ENCODE assay signal across 23 cellular contexts in genomic region chr11:44451706-44452105, GRCh38.
DNase-seq lines count a peak whose midpoint lies in the region; TF ChIP-seq lines count a peak whose summit lies in the region.
"Had no signal": no experiment of that assay in that cellular context is flagged by ENCODE, and none has a peak within 500 bp of the region (broad histone marks: within the 10 kb centered on the region; RNA-seq: fewer than 3 reads in every experiment).

No MANE protein-coding gene starts in this region.

- H3K27me3 Mint-ChIP-seq in chondrocyte (ENCODE audit: low read depth) (peaks cover 3% of the 10 kb centered on the region), neural progenitor cell (ENCODE audit: insufficient read depth, low read depth) (peaks cover 18% of the 10 kb centered on the region)
- H3K27me3 Mint-ChIP-seq: CD4-positive, alpha-beta T cell had no signal

- H3K4me3 Mint-ChIP-seq in chondrocyte (ENCODE audit: unreplicated experiment) = no peak overlapping the region
- H3K4me3 Mint-ChIP-seq in neural progenitor cell = no peak overlapping the region
- H3K4me3 Mint-ChIP-seq: CD14-positive monocyte; CD4-positive, alpha-beta T cell; CD8-positive, alpha-beta memory T cell had no signal

- H4K20me1 ChIP-seq in neural progenitor cell (ENCODE audit: low read depth) = no peaks in the 10 kb centered on the region
- H4K20me1 ChIP-seq: BLaER1 treated with 17β-estradiol and CSF1 and Interleukin-3, amounts not matched to agents 10 nM and 100 nM had no signal

- no peaks in the 10 kb centered on the region for H3K4me1 Mint-ChIP-seq in chondrocyte (ENCODE audit: low read depth)
- H3K4me1 Mint-ChIP-seq in neural progenitor cell = peaks cover 4% of the 10 kb centered on the region
- H3K4me1 Mint-ChIP-seq: CD14-positive monocyte; CD8-positive, alpha-beta memory T cell had no signal

- H2BK120ac ChIP-seq in neuronal stem cell (ENCODE audit: low read depth, low read length) = no peak overlapping the region

- no peak overlapping the region for H2BK12ac ChIP-seq in neuronal stem cell (ENCODE audit: low read length)

- H3K4ac ChIP-seq in neuronal stem cell (ENCODE audit: low read length) = no peak overlapping the region

- no peak overlapping the region for H3K4me2 ChIP-seq in neuronal stem cell (ENCODE audit: insufficient read depth, low read length, poor library complexity, severe bottlenecking)
- H3K4me2 ChIP-seq in neural progenitor cell = no peak overlapping the region
- H3K4me2 ChIP-seq: A549; BLaER1 treated with 17β-estradiol and CSF1 and Interleukin-3, amounts not matched to agents 10 nM and 100 nM had no signal

- no peaks in the 10 kb centered on the region for H3K9me3 Mint-ChIP-seq in chondrocyte (ENCODE audit: low read depth)
- no peaks in the 10 kb centered on the region for H3K9me3 Mint-ChIP-seq in neural progenitor cell
- H3K9me3 Mint-ChIP-seq: CD14-positive monocyte; CD4-positive, alpha-beta T cell; CD8-positive, alpha-beta memory T cell had no signal

- H3K9ac ChIP-seq in neuronal stem cell (ENCODE audit: low read depth, low read length, poor library complexity) (no peak overlapping the region), neural progenitor cell (no peak overlapping the region)
- H3K9ac ChIP-seq: BLaER1 treated with 17β-estradiol and CSF1 and Interleukin-3, amounts not matched to agents 10 nM and 100 nM had no signal

- H3K4me1 ChIP-seq in neuronal stem cell (ENCODE audit: control insufficient read depth in 2 of 2, insufficient read depth in 1 of 2, low read depth in 1 of 2, low read length in 2 of 2) (peaks cover 0 to 1% of the 10 kb centered on the region in 2 donors), neural progenitor cell (no peaks in the 10 kb centered on the region)
- H3K4me1 ChIP-seq: A549 had no signal

- no peak overlapping the region for H3K4me3 ChIP-seq in neuronal stem cell (ENCODE audit: low read length in 2 of 2)
- H3K4me3 ChIP-seq in neural progenitor cell = no peak overlapping the region
- H3K4me3 ChIP-seq: A549; BLaER1 treated with 17β-estradiol and CSF1 and Interleukin-3, amounts not matched to agents 10 nM and 100 nM; GM12878 had no signal

- H4K91ac ChIP-seq in neuronal stem cell (ENCODE audit: low read depth, low read length, poor library complexity) = no peak overlapping the region

- H3K14ac ChIP-seq in neuronal stem cell (ENCODE audit: low read length) = no peak overlapping the region

- H3K36me3 Mint-ChIP-seq in chondrocyte (ENCODE audit: low read depth) (no peaks in the 10 kb centered on the region), neural progenitor cell (no peaks in the 10 kb centered on the region)
- H3K36me3 Mint-ChIP-seq: CD14-positive monocyte; CD8-positive, alpha-beta memory T cell had no signal

- H3K27ac ChIP-seq in neuronal stem cell (replicated peaks; ENCODE audit: low read length) (no peak overlapping the region), neural progenitor cell (no peak overlapping the region)
- H3K27ac ChIP-seq: A549; BLaER1 treated with 17β-estradiol and CSF1 and Interleukin-3, amounts not matched to agents 10 nM and 100 nM had no signal

- no peaks in the 10 kb centered on the region for H3K79me1 ChIP-seq in neuronal stem cell (ENCODE audit: low read depth, low read length)

- H3K27me3 ChIP-seq in neuronal stem cell (ENCODE audit: control insufficient read depth in 3 of 3, insufficient read depth in 3 of 3, low read depth in 1 of 3, low read length in 3 of 3) = no peaks in the 10 kb centered on the region
- H3K27me3 ChIP-seq in neural progenitor cell = no peaks in the 10 kb centered on the region
- H3K27me3 ChIP-seq: BE2C; BLaER1 treated with 17β-estradiol and CSF1 and Interleukin-3, amounts not matched to agents 10 nM and 100 nM had no signal

- no peak overlapping the region for H3K23ac ChIP-seq in neuronal stem cell (ENCODE audit: low read depth, low read length, poor library complexity)

- H3K18ac ChIP-seq in neuronal stem cell (ENCODE audit: low read length) = peak overlapping the region; percentile 70

- H3K36me3 ChIP-seq in neuronal stem cell (replicated peaks in 1 of 2; ENCODE audit: control insufficient read depth in 2 of 2, insufficient read depth in 2 of 2, low read length in 2 of 2) = no peaks in the 10 kb centered on the region
- no peaks in the 10 kb centered on the region for H3K36me3 ChIP-seq in neural progenitor cell
- H3K36me3 ChIP-seq: BE2C; BLaER1 treated with 17β-estradiol and CSF1 and Interleukin-3, amounts not matched to agents 10 nM and 100 nM had no signal

- H3K27ac Mint-ChIP-seq in chondrocyte (ENCODE audit: unreplicated experiment) (no peak overlapping the region), neural progenitor cell (no peak overlapping the region)
- H3K27ac Mint-ChIP-seq: CD14-positive monocyte; CD4-positive, alpha-beta T cell; CD8-positive, alpha-beta memory T cell had no signal

- no peaks in the 10 kb centered on the region for H3K79me2 ChIP-seq in neural progenitor cell (ENCODE audit: low read depth)

- peak overlapping the region; percentile 53 for H2AK5ac ChIP-seq in neuronal stem cell (ENCODE audit: low read depth, low read length)

- H2BK5ac ChIP-seq in neuronal stem cell (ENCODE audit: low read length) = no peak overlapping the region

- WGBS in neuronal stem cell (ENCODE audit: extremely low coverage in 2 of 2, insufficient read length in 2 of 2, insufficient replicate concordance in 1 of 2), 2 donors = no CpG with 5 or more reads among the region's 3 CpGs

- DNase-seq in activated CD8-positive, alpha-beta memory T cell treated with anti-CD3 and anti-CD28 coated beads, Interleukin-2, amount 50 U/mL, for 48 hours = peak; percentile 15
- DNase-seq in activated CD8-positive, alpha-beta memory T cell treated with anti-CD3 and anti-CD28 coated beads, Interleukin-2, amount 50 U/mL, for 4 hours = no peak
- DNase-seq in chondrocyte (ENCODE audit: low spot score) = peak; percentile 43
- DNase-seq in neuronal stem cell (ENCODE audit: low spot score) = no peak
- peak; percentile 23 for DNase-seq in posterior vena cava (ENCODE audit: low spot score)
- no peak for DNase-seq in activated CD4-positive, CD25-positive, alpha-beta regulatory T cell (lab: John Stamatoyannopoulos, UW)
- DNase-seq in neural progenitor cell (ENCODE audit: low spot score) = no peak
- DNase-seq: 8988T; ACHN; AML-193; BE2C; CD4-positive, alpha-beta T cell; CD8-positive, alpha-beta memory T cell; DMS 273 treated with DMSO at 0.1 percent for 48 hours; DMS79; EL; GDM1; GOT3; HCEC 1CT had no signal

- no peak for TF ChIP-seq CTCF in chondrocyte (IDR thresholded peaks at IDR 0.05)
- no peak for TF ChIP-seq CTCF in neural progenitor cell (IDR thresholded peaks at IDR 0.05)

- H3F3A ChIP-seq in neural progenitor cell (ENCODE audit: low read depth) = no peaks in the 10 kb centered on the region

- no peak overlapping the region for H4K8ac ChIP-seq in neuronal stem cell (ENCODE audit: low read depth, low read length)

- H3K9me3 ChIP-seq in neuronal stem cell (replicated peaks in 1 of 2; ENCODE audit: control insufficient read depth in 2 of 2, insufficient read depth in 1 of 2, low read depth in 1 of 2, low read length in 2 of 2) (no peaks in the 10 kb centered on the region), neural progenitor cell (ENCODE audit: low read depth) (no peaks in the 10 kb centered on the region)
- H3K9me3 ChIP-seq: A549; BE2C; BLaER1 treated with 17β-estradiol and CSF1 and Interleukin-3, amounts not matched to agents 10 nM and 100 nM had no signal

- H2BK15ac ChIP-seq in neuronal stem cell (ENCODE audit: low read length) = no peak overlapping the region

- H2AFZ ChIP-seq in neuronal stem cell (ENCODE audit: low read length) = no peak overlapping the region
- H2AFZ ChIP-seq in neural progenitor cell (replicated peaks) = no peak overlapping the region

- intact Hi-C loops in posterior vena cava (cut with DNase I) = no loop called here

Comparison
In these comparisons a context has a peak if more than half of its experiments do, and no peak if none do; other contexts are left out.
1. DNase-seq: peak in activated CD8-positive, alpha-beta memory T cell treated with anti-CD3 and anti-CD28 coated beads, Interleukin-2, amount 50 U/mL, for 48 hours (single experiment), chondrocyte (single experiment) and posterior vena cava (single experiment); none in activated CD8-positive, alpha-beta memory T cell treated with anti-CD3 and anti-CD28 coated beads, Interleukin-2, amount 50 U/mL, for 4 hours (single experiment), neuronal stem cell (single experiment), activated CD4-positive, CD25-positive, alpha-beta regulatory T cell (0 of 4) and neural progenitor cell (single experiment).